ENCODE assay signal across 26 cellular contexts in genomic region chr9:127202461-127203139, GRCh38.
A peak's percentile ranks its signal among the peaks of the same experiment; 100 is the strongest.
DNase-seq lines count a peak whose midpoint lies in the region; ATAC-seq and TF ChIP-seq lines count a peak whose summit lies in the region.
"Had no signal": no experiment of that assay in that cellular context is flagged by ENCODE, and none has a peak within 500 bp of the region (broad histone marks: within the 10 kb centered on the region; RNA-seq: fewer than 3 reads in every experiment).

No MANE protein-coding gene starts in this region.

- no peak overlapping the region for H3K4me2 ChIP-seq in SK-N-SH
- H3K4me2 ChIP-seq: PC-9 had no signal

- no peak for TF ChIP-seq POLR2A in gastroesophageal sphincter (IDR thresholded peaks at IDR 0.05)

- H3K4me1 ChIP-seq in SK-N-SH (ENCODE audit: control insufficient read depth in 1 of 2, insufficient read depth in 2 of 2, low read depth in 1 of 2, low read length in 1 of 2) (peaks cover 0 to 37% of the 10 kb centered on the region in 2 experiments; a peak in 2 of 4 replicates), gastroesophageal sphincter (peaks cover 0 to 57% (median 22%) of the 10 kb centered on the region in 3 donors), rectal smooth muscle tissue (ENCODE audit: control insufficient read depth, insufficient read depth, low read length) (peaks cover 20% of the 10 kb centered on the region)

- no peaks in the 10 kb centered on the region for H3F3A ChIP-seq in SK-N-SH (replicated peaks; ENCODE audit: insufficient read depth)

- H3K27ac ChIP-seq in SK-N-SH (ENCODE audit: low read depth in 2 of 2, low read length in 1 of 2) (peak overlapping the region in 1 of 2 experiments; percentile 40; a peak in 1 of 4 replicates), gastroesophageal sphincter (peak overlapping the region in 3 of 4 donors; percentile 54 to 67 (median 60)), rectal smooth muscle tissue (ENCODE audit: low read depth, low read length) (peak overlapping the region; percentile 21), coronary artery (no peak overlapping the region)
- H3K27ac ChIP-seq: brain microvascular endothelial cell, ovary, PC-9, stomach, transverse colon had no signal

- no peak for TF ChIP-seq RAD21 in SK-N-SH (IDR thresholded peaks at IDR 0.05; ENCODE audit: low read length)

- H3K9me3 ChIP-seq in SK-N-SH = no peaks in the 10 kb centered on the region
- H3K9me3 ChIP-seq in gastroesophageal sphincter = no peaks in the 10 kb centered on the region
- H3K9me3 ChIP-seq: ovary, stomach, transverse colon had no signal

- no peaks in the 10 kb centered on the region for H4K20me1 ChIP-seq in SK-N-SH (ENCODE audit: insufficient read depth)

- no peaks in the 10 kb centered on the region for H3K79me2 ChIP-seq in SK-N-SH (ENCODE audit: insufficient read depth)

- H3K27me3 ChIP-seq in SK-N-SH (ENCODE audit: insufficient read depth) (no peaks in the 10 kb centered on the region), gastroesophageal sphincter (no peaks in the 10 kb centered on the region), rectal smooth muscle tissue (ENCODE audit: control insufficient read depth, insufficient read depth, low read length) (no peaks in the 10 kb centered on the region)
- H3K27me3 ChIP-seq: brain microvascular endothelial cell, ovary, stomach, transverse colon had no signal

- TF ChIP-seq CTCF in SK-N-SH (IDR thresholded peaks at IDR 0.05) (no peak), gastroesophageal sphincter (IDR thresholded peaks at IDR 0.05) (no peak), coronary artery (IDR thresholded peaks at IDR 0.05) (no peak)

- DNase-seq in GM03348 (ENCODE audit: low spot score) (peak; percentile 67), SK-N-SH (peak; percentile 72), occipital lobe (lab: John Stamatoyannopoulos, UW) (no peak), coronary artery (ENCODE audit: low spot score) (no peak), NCI-H748 treated with DMSO at 0.1 percent for 48 hours (lab: John Stamatoyannopoulos, UW) (no peak)
- DNase-seq: activated CD4-positive, alpha-beta T cell treated with anti-CD3 and anti-CD28 coated beads for 1 hour; activated CD8-positive, alpha-beta T cell treated with anti-CD3 and anti-CD28 coated beads, Interleukin-2, amount 10 ng/mL, durations not matched to agents 7 days and 5 days; activated effector memory CD4-positive, alpha-beta T cell treated with anti-CD3 and anti-CD28 coated beads, Interleukin-2, amount 50 U/mL, for 16 hours; brain microvascular endothelial cell; CD4-positive, alpha-beta memory T cell; effector memory CD4-positive, alpha-beta T cell; glutamatergic neuron; GOT3; naive thymus-derived CD4-positive, alpha-beta T cell; NCI-H1417; NCI-H2107; NCI-H510A treated with DMSO at 0.1 percent for 48 hours; PC-9; SHP77 treated with DMSO at 0.1 percent for 48 hours; stomach; T-cell; transverse colon had no signal

- ATAC-seq in gastroesophageal sphincter = peak; percentile 26
- ATAC-seq: activated CD8-positive, alpha-beta T cell treated with anti-CD3 and anti-CD28 coated beads, Interleukin-2, amount 10 ng/mL, durations not matched to agents 7 days and 5 days; K562; naive thymus-derived CD4-positive, alpha-beta T cell; T-cell had no signal

- H3K4me3 ChIP-seq in SK-N-SH (ENCODE audit: low read depth in 2 of 2, low read length in 1 of 2) (no peak overlapping the region), gastroesophageal sphincter (no peak overlapping the region), rectal smooth muscle tissue (ENCODE audit: low read length) (no peak overlapping the region), coronary artery (no peak overlapping the region)
- H3K4me3 ChIP-seq: K562, ovary, PC-9, stomach, transverse colon had no signal

- TF ChIP-seq EP300 in SK-N-SH (IDR thresholded peaks at IDR 0.05; ENCODE audit: borderline replicate concordance in 1 of 2, low read depth in 1 of 2, low read length in 1 of 2) (no peak), gastroesophageal sphincter (IDR thresholded peaks at IDR 0.05) (no peak)

- H3K9me2 ChIP-seq in SK-N-SH = no peaks in the 10 kb centered on the region

- H3K9ac ChIP-seq in SK-N-SH (no peak overlapping the region), rectal smooth muscle tissue (ENCODE audit: low read length) (no peak overlapping the region)

- POLR2A ChIA-PET in SK-N-SH (lab: Yijun Ruan, JAX) = no interaction called here

- CTCF ChIA-PET in SK-N-SH (lab: Yijun Ruan, JAX) = interaction anchor here (1.5 to 11.2 kb wide), 3 partner anchors 12 to 260 kb away, joined by 7 to 202 read pairs (median 118); no protein-coding TSS in a partner anchor

- WGBS in SK-N-SH (ENCODE audit: low lambda C conversion rate) = 58% methylated on average over 7 of the region's 11 CpGs
- 35 to 56% methylated on average over 1 to 5 of the region's 11 CpGs for WGBS in gastroesophageal sphincter (ENCODE audit: low coverage in 1 of 2), 2 donors

- H2AFZ ChIP-seq in SK-N-SH (ENCODE audit: low read depth) = no peak overlapping the region
- H2AFZ ChIP-seq: PC-9 had no signal

- no peaks in the 10 kb centered on the region for H3K36me3 ChIP-seq in SK-N-SH (replicated peaks in 1 of 2; ENCODE audit: control insufficient read depth in 1 of 2, insufficient read depth in 2 of 2, low read length in 1 of 2)
- no peaks in the 10 kb centered on the region for H3K36me3 ChIP-seq in gastroesophageal sphincter
- H3K36me3 ChIP-seq in rectal smooth muscle tissue (ENCODE audit: control insufficient read depth, insufficient read depth, low read length) = no peaks in the 10 kb centered on the region
- H3K36me3 ChIP-seq: brain microvascular endothelial cell, ovary, transverse colon had no signal

TF ChIP-seq in SK-N-SH, 30 proteins besides CTCF, POLR2A, EP300 and RAD21:
- TF ChIP-seq TCF12 (IDR thresholded peaks at IDR 0.05) (peak; percentile 60; the same call in 1 of the 2 replicates), MXI1 (IDR thresholded peaks at IDR 0.05; ENCODE audit: low read depth, low read length) (no peak), MAX (IDR thresholded peaks at IDR 0.05; ENCODE audit: low read depth) (no peak)

Comparison
In these comparisons a context has a peak if more than half of its experiments do, and no peak if none do; other contexts are left out.
1. DNase-seq: peak in GM03348 (single experiment) and SK-N-SH (single experiment); none in occipital lobe (single experiment), coronary artery (single experiment) and NCI-H748 treated with DMSO at 0.1 percent for 48 hours (single experiment).
2. H3K27ac ChIP-seq: peak in gastroesophageal sphincter (3 of 4) and rectal smooth muscle tissue (single experiment); none in coronary artery (0 of 2).